ENCODE assay signal across 27 cellular contexts in the genomic region with DNA sequence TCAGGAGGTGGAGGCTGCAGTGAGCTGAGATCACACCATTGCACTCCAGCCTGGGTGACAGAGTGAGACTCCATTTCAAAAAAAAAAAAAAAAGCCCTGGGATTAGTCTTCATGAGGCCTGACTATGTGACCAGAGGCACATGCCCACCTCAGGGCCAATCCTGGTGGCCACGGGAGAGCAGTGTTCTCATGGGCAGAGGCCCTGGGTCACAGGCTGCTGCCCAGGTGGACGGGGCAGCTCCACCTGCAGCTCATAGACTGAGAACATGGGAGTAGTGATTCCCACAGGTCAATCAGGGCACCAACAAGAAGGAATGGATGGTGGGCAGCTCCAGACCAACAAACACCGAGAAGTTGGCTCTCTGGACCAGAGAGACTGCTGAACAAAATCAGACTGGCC.
"Had no signal": no experiment of that assay in that cellular context is flagged by ENCODE, and none has a peak within 500 bp of the region (broad histone marks: within the 10 kb centered on the region; RNA-seq: fewer than 3 reads in every experiment).

No MANE protein-coding gene starts in this region.

- H3K27me3 ChIP-seq: neural progenitor cell, pancreas, right lobe of liver, tibial nerve, uterus had no signal

- H3K27ac Mint-ChIP-seq: immature natural killer cell; mesothelial cell of epicardium; natural killer cell; nephron progenitor cell; neural progenitor cell; stimulated activated memory B cell treated with anti-CD40 and anti-IgM and Interleukin-4, amounts not matched to agents 10 μg/mL and 1 μg/mL and 100 μg/mL, for 72 hours; type B pancreatic cell had no signal

- H3K4me3 Mint-ChIP-seq: immature natural killer cell; mesothelial cell of epicardium; natural killer cell; nephron progenitor cell; neural progenitor cell; stimulated activated memory B cell treated with anti-CD40 and anti-IgM and Interleukin-4, amounts not matched to agents 10 μg/mL and 1 μg/mL and 100 μg/mL, for 72 hours; stimulated activated naive CD8-positive, alpha-beta T cell treated with anti-CD3 and anti-CD28 coated beads, Interleukin-15, amount 100 ng/mL, for 72 hours; type B pancreatic cell had no signal

- H3K4me1 Mint-ChIP-seq: immature natural killer cell; naive B cell; natural killer cell; nephron progenitor cell; neural progenitor cell; stimulated activated memory B cell treated with anti-CD40 and anti-IgM and Interleukin-4, amounts not matched to agents 10 μg/mL and 1 μg/mL and 100 μg/mL, for 72 hours; stimulated activated naive CD8-positive, alpha-beta T cell treated with anti-CD3 and anti-CD28 coated beads, Interleukin-15, amount 100 ng/mL, for 72 hours had no signal

- H3K4me2 ChIP-seq: neural progenitor cell had no signal

- DNase-seq: heart left ventricle; hypothalamus; immature natural killer cell; left ventricle myocardium inferior; mesendoderm; naive B cell; natural killer cell; nephron progenitor cell; psoas muscle; right lobe of liver; stimulated activated CD4-positive, alpha-beta T cell treated with anti-CD3 and anti-CD28 coated beads, Interleukin-1b, Interleukin-23, amount 100 ng/mL, for 48 hours; stimulated activated CD4-positive, alpha-beta T cell treated with anti-CD3 and anti-CD28 coated beads, Interleukin-2, amount 100 ng/mL, for 48 hours; stimulated activated CD4-positive, alpha-beta T cell treated with anti-CD3 and anti-CD28 coated beads, Interleukin-4, amount 100 ng/mL, for 4 hours; stimulated activated CD8-positive, alpha-beta memory T cell treated with anti-CD3 and anti-CD28 coated beads, Interleukin-4, amount 100 ng/mL, for 48 hours; stimulated activated naive CD4-positive, alpha-beta T cell treated with Interleukin-2 at 50 U/mL for 16 hours; stimulated activated naive CD8-positive, alpha-beta T cell treated with anti-CD3 and anti-CD28 coated beads, Interleukin-15, amount 100 ng/mL, for 72 hours; substantia nigra; uterus had no signal

- H3K4me1 ChIP-seq: heart left ventricle, left ventricle myocardium inferior, neural progenitor cell, pancreas, psoas muscle, right lobe of liver, tibial nerve, uterus had no signal

- FAIRE-seq: islet of Langerhans, pancreas had no signal

- H3K9ac ChIP-seq: neural progenitor cell had no signal

- H3K4me3 ChIP-seq: heart left ventricle, left ventricle myocardium inferior, lung, neural progenitor cell, pancreas, psoas muscle, right lobe of liver, skin epidermis, tibial nerve, uterus had no signal

- H2AFZ ChIP-seq: neural progenitor cell had no signal

- H3K9me3 ChIP-seq: heart left ventricle, left ventricle myocardium inferior, pancreas, psoas muscle, right lobe of liver, tibial nerve, uterus had no signal

- H3K36me3 ChIP-seq: heart left ventricle, left ventricle myocardium inferior, neural progenitor cell, pancreas, right lobe of liver, tibial nerve, uterus had no signal

- H3K36me3 Mint-ChIP-seq: immature natural killer cell; mesothelial cell of epicardium; naive B cell; natural killer cell; neural progenitor cell; stimulated activated memory B cell treated with anti-CD40 and anti-IgM and Interleukin-4, amounts not matched to agents 10 μg/mL and 1 μg/mL and 100 μg/mL, for 72 hours; type B pancreatic cell had no signal

- ATAC-seq: heart left ventricle; natural killer cell; pancreas; psoas muscle; right lobe of liver; stimulated activated memory B cell treated with anti-CD40 and anti-IgM and Interleukin-4, amounts not matched to agents 10 μg/mL and 1 μg/mL and 100 μg/mL, for 72 hours; stimulated activated naive CD8-positive, alpha-beta T cell treated with anti-CD3 and anti-CD28 coated beads, Interleukin-15, amount 100 ng/mL, for 72 hours had no signal

- H3K27ac ChIP-seq: heart left ventricle, left ventricle myocardium inferior, neural progenitor cell, pancreas, psoas muscle, right lobe of liver, skin epidermis, tibial nerve, uterus had no signal
